12 cellular contexts compared by ENCODE assay signal in genomic region chr14:60632257-60632656, GRCh38. TPM values are rescaled to one million over a fixed set of nuclear protein-coding genes. Genes with fewer than 3 reads are reported as not detected.
DNase-seq lines count a peak whose midpoint lies in the region; ATAC-seq and TF ChIP-seq lines count a peak whose summit lies in the region.
"Had no signal": no experiment of that assay in that cellular context is flagged by ENCODE, and none has a peak within 500 bp of the region (broad histone marks: within the 10 kb centered on the region; RNA-seq: fewer than 3 reads in every experiment).

No MANE protein-coding gene starts in this region.

- CTCF ChIA-PET in activated CD8-positive, alpha-beta T cell treated with anti-CD3 and anti-CD28 coated beads for 36 hours (lab: Charles Lee), result interaction anchor here (0.6 to 1.3 kb wide), 5 partner anchors 9 to 621 kb away, joined by 3 to 5 read pairs (median 4); no protein-coding TSS in a partner anchor
- CTCF ChIA-PET in activated naive CD4-positive, alpha-beta T cell treated with anti-CD3 and anti-CD28 coated beads, Interleukin-2, amount 10 ng/mL, durations not matched to agents 7 days and 5 days (lab: Charles Lee), result interaction anchor here (0.7 to 1.4 kb wide), 4 partner anchors 32 to 622 kb away, joined by 3 to 5 read pairs (median 4); no protein-coding TSS in a partner anchor

- peaks cover 36% of the 10 kb centered on the region for H3K27me3 Mint-ChIP-seq in activated CD8-positive, alpha-beta T cell treated with anti-CD3 and anti-CD28 coated beads for 36 hours
- peaks cover 43% of the 10 kb centered on the region for H3K27me3 Mint-ChIP-seq in activated naive CD4-positive, alpha-beta T cell treated with anti-CD3 and anti-CD28 coated beads, Interleukin-2, amount 10 ng/mL, durations not matched to agents 7 days and 5 days
- peaks cover 38% of the 10 kb centered on the region for H3K27me3 Mint-ChIP-seq in T-helper 17 cell

- H3K4me3 Mint-ChIP-seq in activated CD8-positive, alpha-beta T cell treated with anti-CD3 and anti-CD28 coated beads for 36 hours, result no peak overlapping the region
- H3K4me3 Mint-ChIP-seq in activated naive CD4-positive, alpha-beta T cell treated with anti-CD3 and anti-CD28 coated beads, Interleukin-2, amount 10 ng/mL, durations not matched to agents 7 days and 5 days, result no peak overlapping the region
- no peak overlapping the region for H3K4me3 Mint-ChIP-seq in T-helper 17 cell

- H3K9me3 ChIP-seq in T-helper 17 cell (ENCODE audit: control insufficient read depth, low read length, poor library complexity, severe bottlenecking), result no peaks in the 10 kb centered on the region

- POLR2A ChIA-PET in activated CD8-positive, alpha-beta T cell treated with anti-CD3 and anti-CD28 coated beads for 36 hours (lab: Charles Lee), result interaction anchor here (0.8 kb wide), 1 partner anchor 12 kb away, joined by 3 read pairs; no protein-coding TSS in a partner anchor

- H3K36me3 Mint-ChIP-seq in activated CD8-positive, alpha-beta T cell treated with anti-CD3 and anti-CD28 coated beads for 36 hours (ENCODE audit: low read depth), result no peaks in the 10 kb centered on the region
- no peaks in the 10 kb centered on the region for H3K36me3 Mint-ChIP-seq in activated naive CD4-positive, alpha-beta T cell treated with anti-CD3 and anti-CD28 coated beads, Interleukin-2, amount 10 ng/mL, durations not matched to agents 7 days and 5 days
- no peaks in the 10 kb centered on the region for H3K36me3 Mint-ChIP-seq in T-helper 17 cell (ENCODE audit: low read depth)

- no peak for TF ChIP-seq CTCF in activated CD8-positive, alpha-beta T cell treated with anti-CD3 and anti-CD28 coated beads for 36 hours (IDR thresholded peaks at IDR 0.05)

- DNase-seq in activated CD8-positive, alpha-beta T cell treated with anti-CD3 and anti-CD28 coated beads for 36 hours, result no peak
- DNase-seq in activated naive CD4-positive, alpha-beta T cell treated with anti-CD3 and anti-CD28 coated beads, Interleukin-2, amount 10 ng/mL, durations not matched to agents 7 days and 5 days, result no peak
- no peak for DNase-seq in T-helper 17 cell
- no peak for DNase-seq in cortex of kidney (lab: John Stamatoyannopoulos, UW)
- DNase-seq: activated CD4-positive, alpha-beta T cell treated with anti-CD3 and anti-CD28 coated beads for 48 hours; DMS79; effector memory CD4-positive, alpha-beta T cell had no signal

- no peak overlapping the region for H3K27ac Mint-ChIP-seq in activated CD8-positive, alpha-beta T cell treated with anti-CD3 and anti-CD28 coated beads for 36 hours
- no peak overlapping the region for H3K27ac Mint-ChIP-seq in activated naive CD4-positive, alpha-beta T cell treated with anti-CD3 and anti-CD28 coated beads, Interleukin-2, amount 10 ng/mL, durations not matched to agents 7 days and 5 days
- H3K27ac Mint-ChIP-seq in T-helper 17 cell, result no peak overlapping the region

- peaks cover 10% of the 10 kb centered on the region for H3K4me1 Mint-ChIP-seq in activated CD8-positive, alpha-beta T cell treated with anti-CD3 and anti-CD28 coated beads for 36 hours (ENCODE audit: low read depth)
- peaks cover 15% of the 10 kb centered on the region for H3K4me1 Mint-ChIP-seq in activated naive CD4-positive, alpha-beta T cell treated with anti-CD3 and anti-CD28 coated beads, Interleukin-2, amount 10 ng/mL, durations not matched to agents 7 days and 5 days
- H3K4me1 Mint-ChIP-seq in T-helper 17 cell, result peaks cover 14% of the 10 kb centered on the region

- ATAC-seq in GM18868 (IDR thresholded peaks at IDR 0.05; ENCODE audit: unreplicated experiment) (peak; percentile 87), GM21529 (IDR thresholded peaks at IDR 0.05; ENCODE audit: unreplicated experiment) (peak; percentile 79), HG03196 (IDR thresholded peaks at IDR 0.05; ENCODE audit: unreplicated experiment) (peak; percentile 76), T-helper 17 cell (no peak), HG03025 (IDR thresholded peaks at IDR 0.05; ENCODE audit: low FRiP score, unreplicated experiment) (no peak)
- peak; percentile 42 for ATAC-seq in activated CD8-positive, alpha-beta T cell treated with anti-CD3 and anti-CD28 coated beads for 36 hours

- intact Hi-C loops in activated CD8-positive, alpha-beta T cell treated with anti-CD3 and anti-CD28 coated beads for 36 hours (cut with micrococcal nuclease), result no loop called here

- H3K9me3 Mint-ChIP-seq in activated CD8-positive, alpha-beta T cell treated with anti-CD3 and anti-CD28 coated beads for 36 hours, result no peaks in the 10 kb centered on the region
- no peaks in the 10 kb centered on the region for H3K9me3 Mint-ChIP-seq in activated naive CD4-positive, alpha-beta T cell treated with anti-CD3 and anti-CD28 coated beads, Interleukin-2, amount 10 ng/mL, durations not matched to agents 7 days and 5 days

RNA-seq across cellular contexts. Expression of gene SIX1, which starts 17.0 kb away (rescaled TPM):
- total RNA-seq in activated CD8-positive, alpha-beta T cell treated with anti-CD3 and anti-CD28 coated beads for 36 hours, result not detected
- total RNA-seq in T-helper 17 cell, result not detected
- total RNA-seq: mucosa of gallbladder had no signal

Comparison
In these comparisons a context has a peak if more than half of its experiments do, and no peak if none do; other contexts are left out.
1. ATAC-seq: peak in GM18868 (single experiment), GM21529 (single experiment), HG03196 (single experiment) and activated CD8-positive, alpha-beta T cell treated with anti-CD3 and anti-CD28 coated beads for 36 hours (single experiment); none in T-helper 17 cell (single experiment) and HG03025 (single experiment).